Comparison of ENCODE assay signal across 1 cellular context in genomic region chr10:75234683-75235374, GRCh38.
TF ChIP-seq lines count a peak whose summit lies in the region.

No MANE protein-coding gene starts in this region.

TF ChIP-seq in HCT116, 20 proteins besides CTCF, POLR2A, EP300 and RAD21 (continued from another document):
- no peak for TF ChIP-seq REST (IDR thresholded peaks at IDR 0.05; ENCODE audit: low read depth)
- no peak for TF ChIP-seq EZH2phosphoT487 (IDR thresholded peaks at IDR 0.05; ENCODE audit: borderline replicate concordance)
- TF ChIP-seq POLR2AphosphoS5 (IDR thresholded peaks at IDR 0.05; ENCODE audit: low read depth, low read length): no peak
- TF ChIP-seq JUND (IDR thresholded peaks at IDR 0.05): no peak
- TF ChIP-seq EZH2 (IDR thresholded peaks at IDR 0.05): no peak
- TF ChIP-seq SIN3A (IDR thresholded peaks at IDR 0.05; ENCODE audit: low read depth): no peak
- no peak for TF ChIP-seq TCF7L2 (IDR thresholded peaks at IDR 0.05; ENCODE audit: borderline replicate concordance, extremely low read depth, insufficient read depth, insufficient read length)
- TF ChIP-seq MAX (IDR thresholded peaks at IDR 0.05): peak; percentile 47; the same call in 1 of the 2 replicates
- no peak for TF ChIP-seq ZNF274 (IDR thresholded peaks at IDR 0.05; ENCODE audit: low read depth, low read length)
- TF ChIP-seq YY1 (IDR thresholded peaks at IDR 0.05; ENCODE audit: extremely low read depth, insufficient replicate concordance, low read depth, low read length): no peak
- TF ChIP-seq, protein P1, sequence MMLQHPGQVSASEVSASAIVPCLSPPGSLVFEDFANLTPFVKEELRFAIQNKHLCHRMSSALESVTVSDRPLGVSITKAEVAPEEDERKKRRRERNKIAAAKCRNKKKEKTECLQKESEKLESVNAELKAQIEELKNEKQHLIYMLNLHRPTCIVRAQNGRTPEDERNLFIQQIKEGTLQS (IDR thresholded peaks at IDR 0.05): no peak
- TF ChIP-seq EGR1 (IDR thresholded peaks at IDR 0.05; ENCODE audit: low read depth): peak; percentile 9; the same call in 1 of the 2 replicates
- no peak for TF ChIP-seq ELF1 (IDR thresholded peaks at IDR 0.05; ENCODE audit: borderline replicate concordance, low read depth)
